1 cellular context compared by ENCODE assay signal in genomic region chr10:102152545-102152890, GRCh38.
TF ChIP-seq lines count a peak whose summit lies in the region.

No MANE protein-coding gene starts in this region.

TF ChIP-seq in HepG2, 621 proteins besides CTCF, POLR2A, EP300 and RAD21 (continued from another document and continues in another):
- TF ChIP-seq AHDC1 (CRISPR knock-in tag; IDR thresholded peaks at IDR 0.05; ENCODE audit: borderline replicate concordance), result peak; percentile 19; the same call in 1 of the 2 replicates
- no peak for TF ChIP-seq GATAD2A (CRISPR knock-in tag; IDR thresholded peaks at IDR 0.05)
- TF ChIP-seq NFKB2 (CRISPR knock-in tag; IDR thresholded peaks at IDR 0.05; ENCODE audit: borderline replicate concordance), result no peak
- TF ChIP-seq RNF2 (conservative IDR thresholded peaks at IDR 0.05; ENCODE audit: low read depth), result 0 out of 2 replicates have a peak, but pooled peaks have one; percentile 30
- TF ChIP-seq CC2D1A (CRISPR knock-in tag; IDR thresholded peaks at IDR 0.05), result no peak
- no peak for TF ChIP-seq PRDM10 (CRISPR knock-in tag; IDR thresholded peaks at IDR 0.05; ENCODE audit: low read depth)
- no peak for TF ChIP-seq PHB2 (IDR thresholded peaks at IDR 0.05; ENCODE audit: partially characterized antibody)
- TF ChIP-seq ZNF337 (CRISPR knock-in tag; IDR thresholded peaks at IDR 0.05; ENCODE audit: borderline replicate concordance, low read depth), result no peak
- no peak for TF ChIP-seq STAG1 (CRISPR knock-in tag; IDR thresholded peaks at IDR 0.05)
- TF ChIP-seq ZNF883 (CRISPR knock-in tag; IDR thresholded peaks at IDR 0.05; ENCODE audit: not compliant biosample characterization), result peak; percentile 83
- TF ChIP-seq JUN (CRISPR knock-in tag; IDR thresholded peaks at IDR 0.05), result no peak
- no peak for TF ChIP-seq ZNF142 (CRISPR knock-in tag; IDR thresholded peaks at IDR 0.05)
- peak; percentile 85 for TF ChIP-seq ZNF687 (CRISPR knock-in tag; IDR thresholded peaks at IDR 0.05)
- no peak for TF ChIP-seq NONO (IDR thresholded peaks at IDR 0.05)
- peak; percentile 13; the same call in 1 of the 2 replicates for TF ChIP-seq NONO (CRISPR knock-in tag; conservative IDR thresholded peaks at IDR 0.05)
- no peak for TF ChIP-seq CHD4 (IDR thresholded peaks at IDR 0.05; ENCODE audit: borderline replicate concordance, low read length)
- TF ChIP-seq NFIC (IDR thresholded peaks at IDR 0.05; ENCODE audit: low read length), result 0 out of 2 replicates have a peak, but pooled peaks have one; percentile 1
- TF ChIP-seq ZFP41 (CRISPR knock-in tag; IDR thresholded peaks at IDR 0.05; ENCODE audit: borderline replicate concordance), result no peak
- no peak for TF ChIP-seq YEATS2 (CRISPR knock-in tag; IDR thresholded peaks at IDR 0.05; ENCODE audit: borderline replicate concordance)
- no peak for TF ChIP-seq E2F5 (CRISPR knock-in tag; conservative IDR thresholded peaks at IDR 0.05)
- TF ChIP-seq HNRNPK (IDR thresholded peaks at IDR 0.05; ENCODE audit: low read depth, low read length, poor library complexity, severe bottlenecking), result no peak
- no peak for TF ChIP-seq ZNF232 (CRISPR knock-in tag; IDR thresholded peaks at IDR 0.05; ENCODE audit: borderline replicate concordance)
- TF ChIP-seq FOXC1 (CRISPR knock-in tag; IDR thresholded peaks at IDR 0.05; ENCODE audit: borderline replicate concordance), result no peak
- TF ChIP-seq UBTF (CRISPR knock-in tag; IDR thresholded peaks at IDR 0.05), result peak; percentile 16
- TF ChIP-seq ZNF121 (CRISPR knock-in tag; IDR thresholded peaks at IDR 0.05), result no peak
- peak in 1 of 2 experiments; percentile 3; a peak in 1 of 4 replicates for TF ChIP-seq KLF16 (CRISPR knock-in tag; IDR thresholded peaks at IDR 0.05)
- TF ChIP-seq DDIT3 (CRISPR knock-in tag; IDR thresholded peaks at IDR 0.05), result no peak
- TF ChIP-seq TBP (CRISPR knock-in tag; IDR thresholded peaks at IDR 0.05), result no peak
- TF ChIP-seq ELF1 (CRISPR knock-in tag; IDR thresholded peaks at IDR 0.05), result no peak
- no peak for TF ChIP-seq ZMYM3 (CRISPR knock-in tag; IDR thresholded peaks at IDR 0.05)
- 0 out of 2 replicates have a peak, but pooled peaks have one; percentile 3 for TF ChIP-seq BRCA1 (CRISPR knock-in tag; IDR thresholded peaks at IDR 0.05)
